In the genomic region with DNA sequence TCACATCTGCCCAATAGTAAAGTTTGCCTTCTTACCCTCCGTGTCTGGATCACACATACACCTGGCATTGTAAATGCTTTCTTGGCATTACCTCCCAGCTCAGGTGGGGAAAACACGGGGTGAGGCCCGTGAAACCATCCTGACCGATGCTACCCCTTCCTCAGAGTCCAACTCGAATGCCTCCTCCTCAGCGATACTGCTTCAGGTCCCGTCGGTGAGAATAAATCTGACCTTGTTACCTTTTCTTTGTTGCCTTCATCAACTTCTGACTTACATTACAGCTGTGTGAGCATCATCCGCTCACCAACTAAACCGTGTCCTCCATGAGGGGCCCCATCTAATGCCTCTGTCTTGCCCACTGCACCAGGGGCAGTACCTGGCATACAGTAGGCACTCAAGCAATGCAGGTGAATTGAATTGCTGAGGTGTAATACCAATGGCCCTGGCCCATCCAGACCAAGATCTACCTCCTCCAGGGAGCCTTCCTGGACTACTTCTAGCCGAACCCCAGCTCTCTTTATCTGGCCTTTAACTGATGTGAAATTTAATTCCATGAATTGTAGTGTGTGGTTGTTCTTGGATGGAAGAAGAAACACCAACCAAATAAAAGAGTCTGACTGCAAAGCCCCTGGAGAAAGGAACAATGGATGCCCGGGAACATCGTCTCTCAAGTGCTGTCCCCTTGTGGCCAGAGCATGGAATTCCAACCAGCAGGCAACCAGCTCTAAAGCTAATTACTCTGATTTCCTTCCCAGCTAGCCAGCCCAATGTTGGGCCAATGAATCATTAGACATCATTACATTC, we compare ENCODE assay signal across 8 cellular contexts.
DNase-seq lines count a peak whose midpoint lies in the region; ATAC-seq and TF ChIP-seq lines count a peak whose summit lies in the region.

No MANE protein-coding gene starts in this region.

- no peak overlapping the region for H3K27ac ChIP-seq in adrenal gland
- no peak overlapping the region for H3K27ac ChIP-seq in thoracic aorta

- ATAC-seq in thoracic aorta (ENCODE audit: insufficient number of reproducible peaks, low FRiP score, low read depth): no peak
- no peak for ATAC-seq in HG02642 (IDR thresholded peaks at IDR 0.05; ENCODE audit: poor library complexity, unreplicated experiment)

- H3K27me3 ChIP-seq in adrenal gland (no peaks in the 10 kb centered on the region), thoracic aorta (replicated peaks; ENCODE audit: insufficient read depth) (no peaks in the 10 kb centered on the region)

- no peak overlapping the region for H3K4me3 ChIP-seq in adrenal gland
- H3K4me3 ChIP-seq in thoracic aorta: no peak overlapping the region

- H3K4me1 ChIP-seq in adrenal gland (replicated peaks in 1 of 2) (no peaks in the 10 kb centered on the region), thoracic aorta (ENCODE audit: control insufficient read depth in 1 of 2, low read depth in 2 of 2) (peaks cover 0 to 5% of the 10 kb centered on the region in 2 donors)

- DNase-seq in 8988T (peak; percentile 57), GM03348 (ENCODE audit: low spot score) (peak; percentile 80), NCI-H2081 treated with DMSO at 0.1 percent for 48 hours (lab: John Stamatoyannopoulos, UW) (peak; percentile 23), adrenal gland (peak in 5 of 7 donors; percentile 18 to 59 (median 29)), iPS-NIHi11 (ENCODE audit: low spot score) (peak; percentile 81), thoracic aorta (ENCODE audit: low spot score) (no peak), activated gamma-delta T cell (lab: John Stamatoyannopoulos, UW) (no peak)

- intact Hi-C loops in adrenal gland (cut with DNase I): loop anchor here (5.0 to 10.0 kb wide), 3 partner anchors 430 to 490 kb away; no protein-coding TSS in a partner anchor

- TF ChIP-seq CTCF in adrenal gland (IDR thresholded peaks at IDR 0.05) (peak; percentile 61 to 82 (median 74)), thoracic aorta (IDR thresholded peaks at IDR 0.05) (peak; percentile 93)

- no peaks in the 10 kb centered on the region for H3K36me3 ChIP-seq in adrenal gland (replicated peaks in 1 of 2)
- no peaks in the 10 kb centered on the region for H3K36me3 ChIP-seq in thoracic aorta

- 72 to 76% (median 74%) methylated on average over 13 of the region's 13 CpGs for WGBS in adrenal gland, 4 donors

- TF ChIP-seq POLR2A in adrenal gland (IDR thresholded peaks at IDR 0.05): no peak

- H3K9me3 ChIP-seq in adrenal gland (replicated peaks in 1 of 3): no peaks in the 10 kb centered on the region
- H3K9me3 ChIP-seq in thoracic aorta: no peaks in the 10 kb centered on the region

Comparison
In these comparisons a context has a peak if more than half of its experiments do, and no peak if none do; other contexts are left out.
1. DNase-seq: peak in 8988T (single experiment), GM03348 (single experiment), NCI-H2081 treated with DMSO at 0.1 percent for 48 hours (single experiment), adrenal gland (5 of 7) and iPS-NIHi11 (single experiment); none in thoracic aorta (single experiment) and activated gamma-delta T cell (single experiment).